ENCODE assay signal across 8 cellular contexts in genomic region chr18:10519999-10520935, GRCh38. TPM values are rescaled to one million over a fixed set of nuclear protein-coding genes. Genes with fewer than 3 reads are reported as not detected.
DNase-seq lines count a peak whose midpoint lies in the region; ATAC-seq and TF ChIP-seq lines count a peak whose summit lies in the region.

No MANE protein-coding gene starts in this region.

- no peaks in the 10 kb centered on the region for H3K9me3 ChIP-seq in gastrocnemius medialis

- ATAC-seq in HG02571 (IDR thresholded peaks at IDR 0.05; ENCODE audit: unreplicated experiment) = peak; percentile 72
- peak; percentile 76 to 88 for ATAC-seq in gastrocnemius medialis

- H3K4me1 ChIP-seq in gastrocnemius medialis = peaks cover 3 to 26% of the 10 kb centered on the region in 2 donors

- no peak overlapping the region for H3K4me3 Mint-ChIP-seq in T-helper 2 cell treated with Interferon-gamma antibody and Interleukin-4, amounts not matched to agents 5 μg/mL and 100 μg/mL, for 36 hours

- peaks cover 41% of the 10 kb centered on the region for H3K27me3 Mint-ChIP-seq in T-helper 2 cell treated with Interferon-gamma antibody and Interleukin-4, amounts not matched to agents 5 μg/mL and 100 μg/mL, for 36 hours (ENCODE audit: low read depth)

- in situ Hi-C loops in gastrocnemius medialis (cut with MboI; ENCODE audit: low sequenced_read_pairs in 4 of 4) = loop anchor here (5.0 to 25.0 kb wide), 3 partner anchors 548 to 933 kb away; no protein-coding TSS in a partner anchor

- H3K4me3 ChIP-seq in gastrocnemius medialis = peak overlapping the region in 1 of 4 donors; percentile 23

- intact Hi-C loops in gastrocnemius medialis (cut with DNase I; ENCODE audit: low total_unique reads) = loop anchor here (1.0 to 10.0 kb wide), 4 partner anchors 215 to 945 kb away; no protein-coding TSS in a partner anchor

- TF ChIP-seq POLR2A in gastrocnemius medialis (IDR thresholded peaks at IDR 0.05) = no peak

- TF ChIP-seq CTCF in gastrocnemius medialis (IDR thresholded peaks at IDR 0.05 in 4 of 5, conservative IDR thresholded peaks at IDR 0.05 in 1 of 5) = peak; percentile 52 to 77 (median 74)

- H3K27ac ChIP-seq in gastrocnemius medialis = peak overlapping the region in 1 of 4 donors; percentile 2

- no peaks in the 10 kb centered on the region for H3K36me3 Mint-ChIP-seq in T-helper 2 cell treated with Interferon-gamma antibody and Interleukin-4, amounts not matched to agents 5 μg/mL and 100 μg/mL, for 36 hours (ENCODE audit: low read depth)

- no peaks in the 10 kb centered on the region for H3K36me3 ChIP-seq in gastrocnemius medialis

- peaks cover 11% of the 10 kb centered on the region for H3K4me1 Mint-ChIP-seq in T-helper 2 cell treated with Interferon-gamma antibody and Interleukin-4, amounts not matched to agents 5 μg/mL and 100 μg/mL, for 36 hours (ENCODE audit: low read depth)

- no peak overlapping the region for H3K27ac Mint-ChIP-seq in T-helper 2 cell treated with Interferon-gamma antibody and Interleukin-4, amounts not matched to agents 5 μg/mL and 100 μg/mL, for 36 hours

- H3K27me3 ChIP-seq in gastrocnemius medialis = no peaks in the 10 kb centered on the region

- DNase-seq in GM03348 (ENCODE audit: low spot score) (peak; percentile 88), NCI-H1694 treated with DMSO at 0.1 percent for 48 hours (lab: John Stamatoyannopoulos, UW) (peak; percentile 85), astrocyte of the hippocampus (ENCODE audit: low read depth, low spot score) (peak; percentile 93), hepatic stellate cell (ENCODE audit: low spot score) (peak; percentile 84), gastrocnemius medialis (peak; percentile 65 to 72), OCI-M2 (lab: John Stamatoyannopoulos, UW; ENCODE audit: unreplicated experiment) (no peak)
- DNase-seq in T-helper 2 cell treated with Interferon-gamma antibody and Interleukin-4, amounts not matched to agents 5 μg/mL and 100 μg/mL, for 36 hours (ENCODE audit: low spot score) = peak; percentile 49

- no peaks in the 10 kb centered on the region for H3K9me3 Mint-ChIP-seq in T-helper 2 cell treated with Interferon-gamma antibody and Interleukin-4, amounts not matched to agents 5 μg/mL and 100 μg/mL, for 36 hours

RNA-seq across cellular contexts. Expression of gene NAPG, which starts 5.6 kb away (rescaled TPM):
- 10 to 100 TPM; 13.8 to 29.6 (median 19.5) TPM for total RNA-seq in gastrocnemius medialis
